ENCODE assay signal across 27 cellular contexts in the genomic region with DNA sequence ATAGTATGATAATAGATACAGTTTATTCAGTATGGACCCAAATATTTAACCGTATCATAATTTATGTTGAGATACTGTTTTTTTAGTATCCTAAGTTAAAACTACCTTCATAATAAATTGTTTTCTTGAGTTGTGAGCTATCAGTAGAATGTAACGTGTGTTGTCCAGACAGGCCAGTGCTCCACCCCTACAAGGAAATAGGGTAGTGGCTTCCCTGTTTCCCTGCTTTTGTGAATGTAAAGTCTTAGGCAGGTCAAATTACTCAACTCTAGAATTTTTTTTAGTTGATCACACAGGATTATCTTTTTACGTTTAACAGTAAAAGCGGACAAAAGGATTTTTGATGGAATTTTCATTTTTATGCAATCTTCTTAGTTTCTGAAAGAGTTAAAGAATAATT.
"Had no signal": no experiment of that assay in that cellular context is flagged by ENCODE, and none has a peak within 500 bp of the region (broad histone marks: within the 10 kb centered on the region; RNA-seq: fewer than 3 reads in every experiment).

No MANE protein-coding gene starts in this region.

- H3K27me3 ChIP-seq: colonic mucosa, heart right ventricle, right atrium auricular region, thyroid gland, upper lobe of right lung had no signal

- H3K4me2 ChIP-seq: smooth muscle cell had no signal

- H3K36me3 Mint-ChIP-seq: natural killer cell treated with Interleukin-12 subunit alpha and Interleukin-12 subunit beta and Interleukin-15 and Interleukin-18, amount 100 ng/mL, for 72 hours had no signal

- H3K27ac ChIP-seq: colonic mucosa, heart right ventricle, right atrium auricular region, thyroid gland, upper lobe of right lung had no signal

- H3K4me1 ChIP-seq: colonic mucosa had no signal

- H3K27me3 Mint-ChIP-seq: activated B cell treated with CpG ODN at 0.5 μM for 24 hours; activated CD8-positive, alpha-beta memory T cell treated with anti-CD3 and anti-CD28 coated beads, Interleukin-2, amount 10 ng/mL, durations not matched to agents 7 days and 5 days; activated naive CD4-positive, alpha-beta T cell treated with anti-CD3 and anti-CD28 coated beads, Interleukin-2, amount 50 U/mL, for 24 hours; activated naive CD8-positive, alpha-beta T cell treated with anti-CD3 and anti-CD28 coated beads, Interleukin-2, amount 50 U/mL, for 24 hours; natural killer cell treated with Interleukin-12 subunit alpha and Interleukin-12 subunit beta and Interleukin-15 and Interleukin-18, amount 100 ng/mL, for 72 hours; stimulated activated memory B cell treated with anti-CD40 and anti-IgM and Interleukin-4, amounts not matched to agents 10 μg/mL and 1 μg/mL and 100 μg/mL, for 72 hours; stimulated activated naive CD8-positive, alpha-beta T cell treated with anti-CD3 and anti-CD28 coated beads, Interleukin-15, amount 100 ng/mL, for 72 hours; T-helper 17 cell had no signal

- H3K9me3 Mint-ChIP-seq: activated B cell treated with CpG ODN at 0.5 μM for 24 hours; activated naive CD4-positive, alpha-beta T cell treated with anti-CD3 and anti-CD28 coated beads, Interleukin-2, amount 50 U/mL, for 24 hours; activated naive CD8-positive, alpha-beta T cell treated with anti-CD3 and anti-CD28 coated beads, Interleukin-2, amount 50 U/mL, for 24 hours; activated T-helper 2 cell treated with anti-CD3 and anti-CD28 coated beads, Interferon-gamma antibody, Interleukin-2, Interleukin-4, amounts not matched to agents 10 μg/mL and 5 μg/mL and 100 μg/mL, durations not matched to agents 14 hours and 24 hours and 36 hours; natural killer cell treated with Interleukin-12 subunit alpha and Interleukin-12 subunit beta and Interleukin-15 and Interleukin-18, amount 100 ng/mL, for 72 hours; stimulated activated memory B cell treated with anti-CD40 and anti-IgM and Interleukin-4, amounts not matched to agents 10 μg/mL and 1 μg/mL and 100 μg/mL, for 72 hours; stimulated activated naive CD8-positive, alpha-beta T cell treated with anti-CD3 and anti-CD28 coated beads, Interleukin-15, amount 100 ng/mL, for 72 hours had no signal

- DNase-seq: activated B cell treated with CpG ODN at 0.5 μM for 24 hours; activated CD4-positive, alpha-beta T cell treated with anti-CD3 and anti-CD28 coated beads, Interleukin-2, amount 50 U/mL, for 1 hour; activated CD8-positive, alpha-beta memory T cell treated with anti-CD3 and anti-CD28 coated beads, Interleukin-2, amount 10 ng/mL, durations not matched to agents 7 days and 5 days; activated CD8-positive, alpha-beta T cell treated with anti-CD3 and anti-CD28 coated beads, Interleukin-2, amount 10 ng/mL, durations not matched to agents 7 days and 5 days; activated naive CD8-positive, alpha-beta T cell treated with anti-CD3 and anti-CD28 coated beads, Interleukin-2, amount 50 U/mL, for 24 hours; activated T-cell treated with anti-CD3 and anti-CD28 coated beads, Interleukin-2, amount 50 U/mL, for 48 hours; amygdala; colonic mucosa; effector CD8-positive, alpha-beta T cell; foreskin melanocyte; heart right ventricle; left ventricle myocardium superior; stimulated activated CD4-positive, alpha-beta T cell treated with anti-CD3 and anti-CD28 coated beads, Interleukin-1b, Interleukin-23, amount 100 ng/mL, for 48 hours; stimulated activated CD4-positive, alpha-beta T cell treated with anti-CD3 and anti-CD28 coated beads, Interleukin-4, amount 100 ng/mL, for 4 hours; stimulated activated CD8-positive, alpha-beta memory T cell treated with anti-CD3 and anti-CD28 coated beads, Interleukin-4, amount 100 ng/mL, for 48 hours; stimulated activated naive CD8-positive, alpha-beta T cell treated with anti-CD3 and anti-CD28 coated beads, Interleukin-15, amount 100 ng/mL, for 72 hours; substantia nigra; T-helper 17 cell; thyroid gland; upper lobe of right lung had no signal

- H3K4me3 Mint-ChIP-seq: activated B cell treated with CpG ODN at 0.5 μM for 24 hours; activated CD8-positive, alpha-beta memory T cell treated with anti-CD3 and anti-CD28 coated beads, Interleukin-2, amount 10 ng/mL, durations not matched to agents 7 days and 5 days; activated CD8-positive, alpha-beta T cell treated with anti-CD3 and anti-CD28 coated beads, Interleukin-2, amount 10 ng/mL, durations not matched to agents 7 days and 5 days; activated naive CD4-positive, alpha-beta T cell treated with anti-CD3 and anti-CD28 coated beads, Interleukin-2, amount 50 U/mL, for 24 hours; activated naive CD8-positive, alpha-beta T cell treated with anti-CD3 and anti-CD28 coated beads, Interleukin-2, amount 50 U/mL, for 24 hours; mesothelial cell of epicardium; stimulated activated memory B cell treated with anti-CD40 and anti-IgM and Interleukin-4, amounts not matched to agents 10 μg/mL and 1 μg/mL and 100 μg/mL, for 72 hours; stimulated activated naive CD8-positive, alpha-beta T cell treated with anti-CD3 and anti-CD28 coated beads, Interleukin-15, amount 100 ng/mL, for 72 hours; T-helper 17 cell had no signal

- H3K9me3 ChIP-seq: colonic mucosa, heart right ventricle, right atrium auricular region, thyroid gland, upper lobe of right lung had no signal

- H3K36me3 ChIP-seq: colonic mucosa, right atrium auricular region, thyroid gland, upper lobe of right lung had no signal

- H3K27ac Mint-ChIP-seq: activated B cell treated with CpG ODN at 0.5 μM for 24 hours; activated CD8-positive, alpha-beta memory T cell treated with anti-CD3 and anti-CD28 coated beads, Interleukin-2, amount 10 ng/mL, durations not matched to agents 7 days and 5 days; activated CD8-positive, alpha-beta T cell treated with anti-CD3 and anti-CD28 coated beads, Interleukin-2, amount 10 ng/mL, durations not matched to agents 7 days and 5 days; activated naive CD4-positive, alpha-beta T cell treated with anti-CD3 and anti-CD28 coated beads, Interleukin-2, amount 50 U/mL, for 24 hours; activated naive CD8-positive, alpha-beta T cell treated with anti-CD3 and anti-CD28 coated beads, Interleukin-2, amount 50 U/mL, for 24 hours; activated T-helper 2 cell treated with anti-CD3 and anti-CD28 coated beads, Interferon-gamma antibody, Interleukin-2, Interleukin-4, amounts not matched to agents 10 μg/mL and 5 μg/mL and 100 μg/mL, durations not matched to agents 14 hours and 24 hours and 36 hours; mesothelial cell of epicardium; stimulated activated memory B cell treated with anti-CD40 and anti-IgM and Interleukin-4, amounts not matched to agents 10 μg/mL and 1 μg/mL and 100 μg/mL, for 72 hours; stimulated activated naive CD8-positive, alpha-beta T cell treated with anti-CD3 and anti-CD28 coated beads, Interleukin-15, amount 100 ng/mL, for 72 hours; T-helper 17 cell had no signal

- H3K4me3 ChIP-seq: colonic mucosa, heart right ventricle, right atrium auricular region, smooth muscle cell, thyroid gland, upper lobe of right lung had no signal
